7 cellular contexts compared by ENCODE assay signal in genomic region chr13:97401421-97401820, GRCh38.
"Had no signal": no experiment of that assay in that cellular context is flagged by ENCODE, and none has a peak within 500 bp of the region (broad histone marks: within the 10 kb centered on the region; RNA-seq: fewer than 3 reads in every experiment).

No MANE protein-coding gene starts in this region.

- ATAC-seq: HCT116 had no signal

- DNase-seq: GM23248, GOT3, H7, HFFc6, KBM-7 had no signal

- H3K9me3 ChIP-seq: HAP-1 had no signal

- H2AFZ ChIP-seq: GM23248 had no signal

- H3K27ac ChIP-seq: GM23248 had no signal

- H3K9ac ChIP-seq: GM23248 had no signal

- H3K4me1 ChIP-seq: HAP-1 had no signal

- H3K36me3 ChIP-seq: HAP-1 had no signal

- H3K4me3 ChIP-seq: GM23248, HAP-1 had no signal
